In genomic region chr22:22593250-22593649, GRCh38 we compare ENCODE assay signal across 1 cellular context.
TF ChIP-seq lines count a peak whose summit lies in the region.

No MANE protein-coding gene starts in this region.

TF ChIP-seq in K562, 482 proteins besides CTCF, POLR2A, EP300 and RAD21:
- TF ChIP-seq ELF2 (CRISPR knock-in tag; IDR thresholded peaks at IDR 0.05) = no peak
- TF ChIP-seq PCBP1 (IDR thresholded peaks at IDR 0.05; ENCODE audit: low read depth, low read length, poor library complexity, severe bottlenecking) = no peak
- TF ChIP-seq ZNF124 (CRISPR knock-in tag; IDR thresholded peaks at IDR 0.05) = no peak
- no peak for TF ChIP-seq SLC30A9 (CRISPR knock-in tag; IDR thresholded peaks at IDR 0.05)
- TF ChIP-seq MEIS2 (IDR thresholded peaks at IDR 0.05; ENCODE audit: partially characterized antibody) = no peak
- TF ChIP-seq RAD51 (IDR thresholded peaks at IDR 0.05; ENCODE audit: borderline replicate concordance, low read depth) = no peak
- TF ChIP-seq KLF16 (IDR thresholded peaks at IDR 0.05) = no peak
- TF ChIP-seq ZNF639 (CRISPR knock-in tag; conservative IDR thresholded peaks at IDR 0.05 in 1 of 2, IDR thresholded peaks at IDR 0.05 in 1 of 2) = peak in 1 of 2 experiments; percentile 95; a peak in 2 of 4 replicates
- no peak for TF ChIP-seq ZNF277 (CRISPR knock-in tag; IDR thresholded peaks at IDR 0.05; ENCODE audit: borderline replicate concordance)
- no peak for TF ChIP-seq SFPQ (IDR thresholded peaks at IDR 0.05; ENCODE audit: low read depth, low read length)
- TF ChIP-seq ZC3H11A (IDR thresholded peaks at IDR 0.05; ENCODE audit: low read depth, low read length) = no peak
- no peak for TF ChIP-seq RBM22 (IDR thresholded peaks at IDR 0.05; ENCODE audit: low read depth, low read length, poor library complexity, severe bottlenecking)
- no peak for TF ChIP-seq STAT5A (IDR thresholded peaks at IDR 0.05; ENCODE audit: borderline replicate concordance, low read length)
- no peak for TF ChIP-seq ZNF586 (CRISPR knock-in tag; conservative IDR thresholded peaks at IDR 0.05)
- no peak for TF ChIP-seq ZBTB5 (IDR thresholded peaks at IDR 0.05)
- no peak for TF ChIP-seq THAP12 (CRISPR knock-in tag; IDR thresholded peaks at IDR 0.05)
- no peak for TF ChIP-seq POLR2AphosphoS5 (IDR thresholded peaks at IDR 0.05; ENCODE audit: control insufficient read depth, insufficient read depth, low read depth, low read length)
- no peak for TF ChIP-seq MYNN (IDR thresholded peaks at IDR 0.05)
- peak; percentile 7; the same call in 1 of the 2 replicates for TF ChIP-seq MYNN (CRISPR knock-in tag; IDR thresholded peaks at IDR 0.05)
- no peak for TF ChIP-seq ZNF445 (CRISPR knock-in tag; IDR thresholded peaks at IDR 0.05; ENCODE audit: low read depth)
- no peak for TF ChIP-seq TAF1 (IDR thresholded peaks at IDR 0.05; ENCODE audit: control insufficient read depth, extremely low read depth, insufficient read depth, low read length, severe bottlenecking)
- TF ChIP-seq ZFP91 (CRISPR knock-in tag; IDR thresholded peaks at IDR 0.05) = no peak
- 0 out of 2 replicates have a peak, but pooled peaks have one; percentile 62 for TF ChIP-seq ZNF184 (CRISPR knock-in tag; IDR thresholded peaks at IDR 0.05)
- TF ChIP-seq ATF2 (CRISPR knock-in tag; IDR thresholded peaks at IDR 0.05) = no peak
- no peak for TF ChIP-seq HOMEZ (CRISPR knock-in tag; IDR thresholded peaks at IDR 0.05)
- no peak for TF ChIP-seq XRCC5 (IDR thresholded peaks at IDR 0.05; ENCODE audit: low read depth, low read length)
- no peak for TF ChIP-seq MITF (IDR thresholded peaks at IDR 0.05)
